ENCODE assay signal across 22 cellular contexts in genomic region chr2:135773319-135773718, GRCh38. TPM values are rescaled to one million over a fixed set of nuclear protein-coding genes. Genes with fewer than 3 reads are reported as not detected.
DNase-seq lines count a peak whose midpoint lies in the region; ATAC-seq and TF ChIP-seq lines count a peak whose summit lies in the region.
"Had no signal": no experiment of that assay in that cellular context is flagged by ENCODE, and none has a peak within 500 bp of the region (broad histone marks: within the 10 kb centered on the region; RNA-seq: fewer than 3 reads in every experiment).

No MANE protein-coding gene starts in this region.

- H3K27ac Mint-ChIP-seq in activated naive CD4-positive, alpha-beta T cell treated with anti-CD3 and anti-CD28 coated beads, Interleukin-2, amount 50 U/mL, for 24 hours, result peak overlapping the region; percentile 41
- no peak overlapping the region for H3K27ac Mint-ChIP-seq in activated naive CD4-positive, alpha-beta T cell treated with anti-CD3 and anti-CD28 coated beads, Interleukin-2, amount 10 ng/mL, durations not matched to agents 7 days and 5 days
- peak overlapping the region; percentile 67 for H3K27ac Mint-ChIP-seq in activated T-helper 2 cell treated with anti-CD3 and anti-CD28 coated beads, Interferon-gamma antibody, Interleukin-2, Interleukin-4, amounts not matched to agents 10 μg/mL and 5 μg/mL and 100 μg/mL, durations not matched to agents 14 hours and 24 hours and 36 hours
- H3K27ac Mint-ChIP-seq: activated naive CD8-positive, alpha-beta T cell treated with anti-CD3 and anti-CD28 coated beads, Interleukin-2, amount 10 ng/mL, durations not matched to agents 7 days and 5 days; H9; nephron progenitor cell had no signal

- no peak overlapping the region for H3K4me3 Mint-ChIP-seq in activated naive CD4-positive, alpha-beta T cell treated with anti-CD3 and anti-CD28 coated beads, Interleukin-2, amount 50 U/mL, for 24 hours
- no peak overlapping the region for H3K4me3 Mint-ChIP-seq in activated naive CD4-positive, alpha-beta T cell treated with anti-CD3 and anti-CD28 coated beads, Interleukin-2, amount 10 ng/mL, durations not matched to agents 7 days and 5 days
- no peak overlapping the region for H3K4me3 Mint-ChIP-seq in activated T-helper 2 cell treated with anti-CD3 and anti-CD28 coated beads, Interferon-gamma antibody, Interleukin-2, Interleukin-4, amounts not matched to agents 10 μg/mL and 5 μg/mL and 100 μg/mL, durations not matched to agents 14 hours and 24 hours and 36 hours (ENCODE audit: low read depth)
- H3K4me3 Mint-ChIP-seq: activated naive CD8-positive, alpha-beta T cell treated with anti-CD3 and anti-CD28 coated beads, Interleukin-2, amount 10 ng/mL, durations not matched to agents 7 days and 5 days; H9; nephron progenitor cell had no signal

- H3K4me1 Mint-ChIP-seq in activated naive CD4-positive, alpha-beta T cell treated with anti-CD3 and anti-CD28 coated beads, Interleukin-2, amount 50 U/mL, for 24 hours, result peaks cover 6% of the 10 kb centered on the region
- H3K4me1 Mint-ChIP-seq in activated naive CD4-positive, alpha-beta T cell treated with anti-CD3 and anti-CD28 coated beads, Interleukin-2, amount 10 ng/mL, durations not matched to agents 7 days and 5 days, result no peaks in the 10 kb centered on the region
- peaks cover 7% of the 10 kb centered on the region for H3K4me1 Mint-ChIP-seq in activated T-helper 2 cell treated with anti-CD3 and anti-CD28 coated beads, Interferon-gamma antibody, Interleukin-2, Interleukin-4, amounts not matched to agents 10 μg/mL and 5 μg/mL and 100 μg/mL, durations not matched to agents 14 hours and 24 hours and 36 hours (ENCODE audit: low read depth)
- H3K4me1 Mint-ChIP-seq: H9, nephron progenitor cell had no signal

- DNase-seq in activated naive CD4-positive, alpha-beta T cell treated with anti-CD3 and anti-CD28 coated beads, Interleukin-2, amount 10 ng/mL, durations not matched to agents 7 days and 5 days, result no peak
- no peak for DNase-seq in activated T-helper 2 cell treated with anti-CD3 and anti-CD28 coated beads, Interferon-gamma antibody, Interleukin-2, Interleukin-4, amounts not matched to agents 10 μg/mL and 5 μg/mL and 100 μg/mL, durations not matched to agents 14 hours and 24 hours and 36 hours (ENCODE audit: low spot score)
- peak in 1 of 2 donors; percentile 7 for DNase-seq in foreskin keratinocyte
- DNase-seq in ecto neural progenitor cell (ENCODE audit: low spot score), result no peak
- DNase-seq in left ventricle myocardium inferior, result no peak
- DNase-seq: activated naive CD8-positive, alpha-beta T cell treated with anti-CD3 and anti-CD28 coated beads, Interleukin-2, amount 10 ng/mL, durations not matched to agents 7 days and 5 days; Calu3; central memory CD4-positive, alpha-beta T cell; DND-41; H9; NCI-H1105 treated with DMSO at 0.1 percent for 48 hours; NCI-H2029; NCI-H524 treated with DMSO at 0.1 percent for 48 hours; nephron progenitor cell; stimulated activated CD4-positive, alpha-beta T cell treated with anti-CD3 and anti-CD28 coated beads, Interleukin-2, amount 100 ng/mL, for 24 hours had no signal

- H3K27ac ChIP-seq in foreskin keratinocyte, result no peak overlapping the region
- no peak overlapping the region for H3K27ac ChIP-seq in left ventricle myocardium inferior (replicated peaks)
- H3K27ac ChIP-seq: parathyroid adenoma, right atrium auricular region, upper lobe of left lung had no signal

- peaks cover 94% of the 10 kb centered on the region for H3K36me3 ChIP-seq in left ventricle myocardium inferior

- H3K36me3 Mint-ChIP-seq in activated naive CD4-positive, alpha-beta T cell treated with anti-CD3 and anti-CD28 coated beads, Interleukin-2, amount 50 U/mL, for 24 hours, result peaks cover 24% of the 10 kb centered on the region
- peaks cover 60% of the 10 kb centered on the region for H3K36me3 Mint-ChIP-seq in activated naive CD4-positive, alpha-beta T cell treated with anti-CD3 and anti-CD28 coated beads, Interleukin-2, amount 10 ng/mL, durations not matched to agents 7 days and 5 days
- peaks cover 90% of the 10 kb centered on the region for H3K36me3 Mint-ChIP-seq in activated T-helper 2 cell treated with anti-CD3 and anti-CD28 coated beads, Interferon-gamma antibody, Interleukin-2, Interleukin-4, amounts not matched to agents 10 μg/mL and 5 μg/mL and 100 μg/mL, durations not matched to agents 14 hours and 24 hours and 36 hours (ENCODE audit: low read depth)

- H3K4me1 ChIP-seq in foreskin keratinocyte (peaks cover 9% of the 10 kb centered on the region), left ventricle myocardium inferior (peaks cover 6% of the 10 kb centered on the region)
- H3K4me1 ChIP-seq: parathyroid adenoma, upper lobe of left lung had no signal

- H3K27me3 Mint-ChIP-seq in activated naive CD4-positive, alpha-beta T cell treated with anti-CD3 and anti-CD28 coated beads, Interleukin-2, amount 50 U/mL, for 24 hours, result no peaks in the 10 kb centered on the region
- no peaks in the 10 kb centered on the region for H3K27me3 Mint-ChIP-seq in activated naive CD4-positive, alpha-beta T cell treated with anti-CD3 and anti-CD28 coated beads, Interleukin-2, amount 10 ng/mL, durations not matched to agents 7 days and 5 days
- H3K27me3 Mint-ChIP-seq in activated T-helper 2 cell treated with anti-CD3 and anti-CD28 coated beads, Interferon-gamma antibody, Interleukin-2, Interleukin-4, amounts not matched to agents 10 μg/mL and 5 μg/mL and 100 μg/mL, durations not matched to agents 14 hours and 24 hours and 36 hours (ENCODE audit: low read depth), result no peaks in the 10 kb centered on the region
- H3K27me3 Mint-ChIP-seq: activated naive CD8-positive, alpha-beta T cell treated with anti-CD3 and anti-CD28 coated beads, Interleukin-2, amount 10 ng/mL, durations not matched to agents 7 days and 5 days had no signal

- H3K9me3 Mint-ChIP-seq in activated naive CD4-positive, alpha-beta T cell treated with anti-CD3 and anti-CD28 coated beads, Interleukin-2, amount 50 U/mL, for 24 hours, result no peaks in the 10 kb centered on the region
- H3K9me3 Mint-ChIP-seq in activated naive CD4-positive, alpha-beta T cell treated with anti-CD3 and anti-CD28 coated beads, Interleukin-2, amount 10 ng/mL, durations not matched to agents 7 days and 5 days, result no peaks in the 10 kb centered on the region
- no peaks in the 10 kb centered on the region for H3K9me3 Mint-ChIP-seq in activated T-helper 2 cell treated with anti-CD3 and anti-CD28 coated beads, Interferon-gamma antibody, Interleukin-2, Interleukin-4, amounts not matched to agents 10 μg/mL and 5 μg/mL and 100 μg/mL, durations not matched to agents 14 hours and 24 hours and 36 hours
- H3K9me3 Mint-ChIP-seq: activated naive CD8-positive, alpha-beta T cell treated with anti-CD3 and anti-CD28 coated beads, Interleukin-2, amount 10 ng/mL, durations not matched to agents 7 days and 5 days; H9; nephron progenitor cell had no signal

- intact Hi-C loops in activated T-helper 2 cell treated with anti-CD3 and anti-CD28 coated beads, Interferon-gamma antibody, Interleukin-2, Interleukin-4, amounts not matched to agents 10 μg/mL and 5 μg/mL and 100 μg/mL, durations not matched to agents 14 hours and 24 hours and 36 hours (cut with micrococcal nuclease), result no loop called here
- intact Hi-C loops in left ventricle myocardium inferior (cut with micrococcal nuclease), result no loop called here

- H3K9me3 ChIP-seq in left ventricle myocardium inferior (replicated peaks), result no peaks in the 10 kb centered on the region
- H3K9me3 ChIP-seq: right atrium auricular region, upper lobe of left lung had no signal

- no peak for TF ChIP-seq CTCF in foreskin keratinocyte (conservative IDR thresholded peaks at IDR 0.05)
- no peak for TF ChIP-seq CTCF in left ventricle myocardium inferior (IDR thresholded peaks at IDR 0.05; ENCODE audit: borderline replicate concordance)

- CTCF ChIA-PET in activated naive CD4-positive, alpha-beta T cell treated with anti-CD3 and anti-CD28 coated beads, Interleukin-2, amount 10 ng/mL, durations not matched to agents 7 days and 5 days (lab: Charles Lee), result no interaction called here

- H3K27me3 ChIP-seq in foreskin keratinocyte, result no peaks in the 10 kb centered on the region
- H3K27me3 ChIP-seq in left ventricle myocardium inferior (ENCODE audit: low read depth), result no peaks in the 10 kb centered on the region
- H3K27me3 ChIP-seq: BLaER1 treated with 17β-estradiol and CSF1 and Interleukin-3, amounts not matched to agents 10 nM and 100 nM; right atrium auricular region; upper lobe of left lung had no signal

- no peak overlapping the region for H3K4me3 ChIP-seq in left ventricle myocardium inferior
- H3K4me3 ChIP-seq: BLaER1 treated with 17β-estradiol and CSF1 and Interleukin-3, amounts not matched to agents 10 nM and 100 nM; right atrium auricular region; upper lobe of left lung had no signal

- ATAC-seq in foreskin keratinocyte, result peak; percentile 38
- ATAC-seq in HG03045 (IDR thresholded peaks at IDR 0.05; ENCODE audit: unreplicated experiment), result no peak
- ATAC-seq: Right ventricle myocardium inferior had no signal

RNA-seq across cellular contexts. Expression of gene UBXN4, which starts 31.7 kb away (rescaled TPM):
- total RNA-seq in activated T-helper 2 cell treated with anti-CD3 and anti-CD28 coated beads, Interferon-gamma antibody, Interleukin-2, Interleukin-4, amounts not matched to agents 10 μg/mL and 5 μg/mL and 100 μg/mL, durations not matched to agents 14 hours and 24 hours and 36 hours, result 118 and 138 TPM in 2 replicates
- 65.4 and 72.3 TPM in 2 replicates for total RNA-seq in foreskin keratinocyte
- polyA plus RNA-seq in foreskin keratinocyte, result 22.3 and 24.5 TPM in 2 replicates
- 58.1 TPM for total RNA-seq in left ventricle myocardium inferior
